Comparison of ENCODE assay signal across 8 cellular contexts in the genomic region with DNA sequence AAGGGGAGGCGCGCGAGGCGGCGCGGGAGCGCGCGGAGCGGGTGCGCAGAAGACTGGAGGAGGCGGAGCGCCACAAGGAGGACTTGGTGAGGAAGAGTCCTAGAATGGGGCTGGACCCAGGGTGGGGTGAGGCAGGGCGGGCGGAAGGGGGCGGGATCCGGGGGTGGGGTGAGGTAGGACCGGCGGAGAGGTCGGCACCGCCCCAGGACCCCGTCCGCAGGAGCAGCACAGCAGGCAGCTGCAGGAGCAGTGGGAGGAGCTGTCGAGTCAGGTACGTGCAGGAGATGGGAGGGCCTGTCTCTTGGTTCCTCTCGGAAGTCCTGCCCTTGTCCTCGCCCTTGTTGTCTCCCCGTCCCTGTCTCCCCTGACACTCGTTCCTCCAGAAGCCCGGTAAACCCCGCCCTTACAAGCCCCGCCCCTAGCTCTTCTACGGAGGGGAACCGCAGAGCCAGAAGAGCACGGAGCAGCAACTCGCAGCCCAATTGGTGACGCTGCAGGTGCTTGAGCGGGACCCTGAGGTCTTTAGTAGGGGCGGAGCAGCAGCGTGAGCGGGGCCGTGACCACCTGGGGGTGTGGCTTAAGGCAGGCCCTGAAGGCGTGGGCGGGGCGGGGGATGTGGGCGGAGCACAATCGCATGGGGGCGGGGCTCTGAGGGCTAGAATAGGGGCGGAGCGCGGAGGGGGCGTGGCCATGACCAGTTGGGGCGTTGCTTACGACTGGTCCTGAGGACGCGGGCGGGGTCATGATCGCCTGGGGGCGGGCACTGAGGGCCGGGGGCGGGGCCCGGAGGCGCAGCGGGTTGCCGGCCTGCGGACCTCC. TPM values are rescaled to one million over a fixed set of nuclear protein-coding genes. Genes with fewer than 3 reads are reported as not detected.
DNase-seq lines count a peak whose midpoint lies in the region; ATAC-seq, FAIRE-seq and TF ChIP-seq lines count a peak whose summit lies in the region.
"Not testable (repeated sequence)": the region's sequence is repeated elsewhere in the genome, so short reads cannot be mapped to it uniquely, and the experiment has no call there.

No MANE protein-coding gene starts in this region.

- FAIRE-seq in pancreas (lab: Jason Lieb, UNC): not testable (repeated sequence)

- not testable (repeated sequence) for H3K9me3 ChIP-seq in heart left ventricle, pancreas

- H3K4me1 Mint-ChIP-seq in GM23338: not testable (repeated sequence)

- not testable (repeated sequence) for H3K79me2 ChIP-seq in GM23338 (replicated peaks; ENCODE audit: insufficient read depth)

- not testable (repeated sequence) for H4K20me1 ChIP-seq in GM23338 (replicated peaks; ENCODE audit: insufficient read depth)

- H3K4me1 ChIP-seq in GM23338 (ENCODE audit: insufficient read depth); heart left ventricle; pancreas: not testable (repeated sequence)

- not testable (repeated sequence) for H3K9me3 Mint-ChIP-seq in GM23338

- H3K4me3 ChIP-seq in GM23338 (peak overlapping the region; percentile 45; the same call in 1 of the 2 replicates), heart left ventricle (peak overlapping the region in 6 of 12 donors; percentile 32 to 48 (median 42))
- H3K4me3 ChIP-seq in pancreas: not testable (repeated sequence)

- TF ChIP-seq CTCF in GM23338 (conservative IDR thresholded peaks at IDR 0.05; ENCODE audit: low read depth in 2 of 2); heart left ventricle (IDR thresholded peaks at IDR 0.05); pancreas (IDR thresholded peaks at IDR 0.05): not testable (repeated sequence)

- not testable (repeated sequence) for H3K36me3 Mint-ChIP-seq in GM23338 (ENCODE audit: low read depth)

- not testable (repeated sequence) for H3K9me2 ChIP-seq in GM23338 (ENCODE audit: insufficient read depth)

- peak; percentile 76 for ATAC-seq in GM23338
- peak; percentile 74 for ATAC-seq in HG03571 (IDR thresholded peaks at IDR 0.05; ENCODE audit: unreplicated experiment)
- peak; percentile 96 to 99 (median 96) for ATAC-seq in heart left ventricle
- ATAC-seq in pancreas: peak; percentile 90 to 97 (median 92)

- 1 to 2% methylated on average over 24 to 27 of the region's 66 CpGs; no CpG with 5 or more reads in 2 of the 4 donors for WGBS in heart left ventricle, 4 donors
- WGBS in pancreas, 2 donors: 1 to 8% methylated on average over 4 to 22 of the region's 66 CpGs

- intact Hi-C loops in heart left ventricle (cut with DNase I); pancreas (cut with DNase I): not testable (repeated sequence)

- not testable (repeated sequence) for H3K36me3 ChIP-seq in GM23338 (ENCODE audit: insufficient read depth); heart left ventricle; pancreas

- H3K27me3 Mint-ChIP-seq in GM23338 (ENCODE audit: insufficient read depth, low read depth, poor library complexity): not testable (repeated sequence)

- peak overlapping the region; percentile 69; the same call in 2 of the 3 replicates for H3K4me3 Mint-ChIP-seq in GM23338

- not testable (repeated sequence) for H3K27ac ChIP-seq in GM23338 (ENCODE audit: low read depth); pancreas
- peak overlapping the region in 2 of 12 donors; percentile 34 to 47 for H3K27ac ChIP-seq in heart left ventricle

- not testable (repeated sequence) for H3F3A ChIP-seq in GM23338 (replicated peaks; ENCODE audit: low read depth)

- not testable (repeated sequence) for H3K4me2 ChIP-seq in GM23338

- not testable (repeated sequence) for TF ChIP-seq POLR2A in heart left ventricle (IDR thresholded peaks at IDR 0.05)

- H3K27ac Mint-ChIP-seq in GM23338: peak overlapping the region; percentile 93

- H3K27me3 ChIP-seq in GM23338 (ENCODE audit: insufficient read depth); heart left ventricle; pancreas: not testable (repeated sequence)

- H2AFZ ChIP-seq in GM23338: not testable (repeated sequence)

- DNase-seq in ELR (ENCODE audit: low read depth) (peak; percentile 86), GM23338 (ENCODE audit: low spot score) (peak; percentile 73), amniotic epithelial cell (ENCODE audit: low read depth) (peak; percentile 73), heart left ventricle (peak; percentile 65 to 92 (median 76)), pancreas (peak; percentile 56 to 92 (median 86))
- peak; percentile 92 for DNase-seq in activated CD4-positive, alpha-beta T cell treated with anti-CD3 and anti-CD28 coated beads for 1 hour
- DNase-seq in stimulated activated CD8-positive, alpha-beta memory T cell treated with anti-CD3 and anti-CD28 coated beads, Interleukin-7, amount 100 ng/mL, for 24 hours (ENCODE audit: low read depth): peak; percentile 86

RNA-seq across cellular contexts. Expression of a gene that starts 1.2 kb away (rescaled TPM):
- total RNA-seq in GM23338 (2014; rRNA removed; shearing (Covaris generic)): 3.6 and 26.3 TPM in 2 replicates
- 5.3 and 8.3 TPM in 2 replicates for polyA plus RNA-seq in GM23338 (2016; fragmentation: Nextera tagmentation; extraction: Ambion mirVana)
- 1 to 10 TPM in 4 of 9 donors, under 1 TPM in 2, not detected in 3; 0.66 to 2.1 (median 1.1) TPM for total RNA-seq in heart left ventricle
- under 1 TPM in 1 of 2 donors, not detected in 1; 0.65 TPM for polyA plus RNA-seq in heart left ventricle
- under 1 TPM in 3 of 6 donors, not detected in 3; 0.28 to 0.69 (median 0.35) TPM for total RNA-seq in pancreas
- polyA plus RNA-seq in pancreas: 1 to 10 TPM; 1.2 to 1.6 TPM

RNA-seq across cellular contexts. Expression of a gene that starts 10.8 kb away (rescaled TPM):
- total RNA-seq in GM23338 (2014; rRNA removed; shearing (Covaris generic)): not detected in 2 replicates
- polyA plus RNA-seq in GM23338 (2016; fragmentation: Nextera tagmentation; extraction: Ambion mirVana) (not detected in 2 replicates), heart left ventricle (not detected), pancreas (under 1 TPM in 1 of 2 donors, not detected in 1; 0.61 TPM)
- total RNA-seq in heart left ventricle (not detected), pancreas (not detected)
